ENCODE assay signal across 1 cellular context in genomic region chr2:173970421-173971042, GRCh38.
TF ChIP-seq lines count a peak whose summit lies in the region.

No MANE protein-coding gene starts in this region.

TF ChIP-seq in K562, 482 proteins besides CTCF, POLR2A, EP300 and RAD21 (continued from another document and continues in another):
- TF ChIP-seq PURB (CRISPR knock-in tag; IDR thresholded peaks at IDR 0.05; ENCODE audit: low read depth) (no peak), USF2 (CRISPR knock-in tag; IDR thresholded peaks at IDR 0.05) (peak; percentile 58; the same call in 1 of the 2 replicates), SMAD1 (IDR thresholded peaks at IDR 0.05; ENCODE audit: low read depth, low read length, partially characterized antibody) (no peak), DNMT1 (IDR thresholded peaks at IDR 0.05) (no peak), CBX2 (IDR thresholded peaks at IDR 0.05; ENCODE audit: insufficient read depth, low read length, poor library complexity, severe bottlenecking) (no peak), ZBTB33 (CRISPR knock-in tag; IDR thresholded peaks at IDR 0.05) (no peak), CREB5 (CRISPR knock-in tag; IDR thresholded peaks at IDR 0.05) (no peak), NFXL1 (CRISPR knock-in tag; IDR thresholded peaks at IDR 0.05) (no peak), ARID1B (IDR thresholded peaks at IDR 0.05) (peak; percentile 47; the same call in 1 of the 2 replicates), RBBP5 (IDR thresholded peaks at IDR 0.05; ENCODE audit: borderline replicate concordance, insufficient read depth, low read length, poor library complexity, severe bottlenecking) (peak; percentile 30), ZC3H8 (IDR thresholded peaks at IDR 0.05) (no peak), CLOCK (CRISPR knock-in tag; IDR thresholded peaks at IDR 0.05; ENCODE audit: borderline replicate concordance) (no peak), KDM1A (IDR thresholded peaks at IDR 0.05) (peak in 1 of 2 experiments; percentile 31; a peak in 1 of 4 replicates), ZNF77 (CRISPR knock-in tag; IDR thresholded peaks at IDR 0.05) (no peak), THRB (CRISPR knock-in tag; conservative IDR thresholded peaks at IDR 0.05) (no peak), ZNF316 (IDR thresholded peaks at IDR 0.05) (no peak), MEF2A (IDR thresholded peaks at IDR 0.05; ENCODE audit: control insufficient read depth, low read depth, low read length) (no peak), WHSC1 (IDR thresholded peaks at IDR 0.05; ENCODE audit: low read length) (no peak), NCOA6 (IDR thresholded peaks at IDR 0.05) (no peak), HDGF (IDR thresholded peaks at IDR 0.05) (no peak), RBM34 (IDR thresholded peaks at IDR 0.05; ENCODE audit: borderline replicate concordance, insufficient read depth, low read length) (no peak), ZNF3 (CRISPR knock-in tag; IDR thresholded peaks at IDR 0.05) (no peak), GTF2B (IDR thresholded peaks at IDR 0.05; ENCODE audit: extremely low read depth, insufficient read length) (no peak), ZNF318 (IDR thresholded peaks at IDR 0.05; ENCODE audit: borderline replicate concordance in 1 of 2, low read depth in 1 of 2) (no peak), JUND (IDR thresholded peaks at IDR 0.05; ENCODE audit: borderline replicate concordance, low read depth, low read length) (no peak), JUND (tag; IDR thresholded peaks at IDR 0.05; ENCODE audit: borderline replicate concordance, low read depth, low read length) (0 out of 3 replicates have a peak, but pooled peaks have one; percentile 16), CTBP1 (IDR thresholded peaks at IDR 0.05; ENCODE audit: borderline replicate concordance) (no peak), C11orf30 (IDR thresholded peaks at IDR 0.05; ENCODE audit: low read depth) (no peak), IRF2 (CRISPR knock-in tag; IDR thresholded peaks at IDR 0.05) (no peak), ZNF224 (CRISPR knock-in tag; IDR thresholded peaks at IDR 0.05) (no peak), SFPQ (IDR thresholded peaks at IDR 0.05; ENCODE audit: low read depth, low read length) (no peak), NFIX (CRISPR knock-in tag; IDR thresholded peaks at IDR 0.05; ENCODE audit: low read depth) (no peak), ATF3 (IDR thresholded peaks at IDR 0.05) (no peak), ATF3 (CRISPR knock-in tag; conservative IDR thresholded peaks at IDR 0.05) (no peak), NCOA2 (IDR thresholded peaks at IDR 0.05; ENCODE audit: partially characterized antibody in 2 of 2) (no peak), L3MBTL2 (IDR thresholded peaks at IDR 0.05) (peak; percentile 80), HMG20B (CRISPR knock-in tag; IDR thresholded peaks at IDR 0.05) (0 out of 2 replicates have a peak, but pooled peaks have one; percentile 64), ZNF589 (CRISPR knock-in tag; IDR thresholded peaks at IDR 0.05; ENCODE audit: low read depth) (no peak), ARNT (IDR thresholded peaks at IDR 0.05) (no peak), DMBX1 (CRISPR knock-in tag; IDR thresholded peaks at IDR 0.05; ENCODE audit: borderline replicate concordance) (no peak), BDP1 (IDR thresholded peaks at IDR 0.05; ENCODE audit: insufficient read depth, insufficient read length) (no peak), POLR2B (IDR thresholded peaks at IDR 0.05; ENCODE audit: low read depth, partially characterized antibody) (no peak), ZNF253 (CRISPR knock-in tag; conservative IDR thresholded peaks at IDR 0.05) (no peak), ZSCAN29 (IDR thresholded peaks at IDR 0.05) (no peak), LCOR (CRISPR knock-in tag; IDR thresholded peaks at IDR 0.05) (peak; percentile 50; the same call in 1 of the 2 replicates), SIN3B (IDR thresholded peaks at IDR 0.05; ENCODE audit: low read depth) (no peak), SIRT6 (IDR thresholded peaks at IDR 0.05; ENCODE audit: low read depth, low read length) (no peak)
